22 cellular contexts compared by ENCODE assay signal in genomic region chr10:78798976-78799730, GRCh38.
"Had no signal": no experiment of that assay in that cellular context is flagged by ENCODE, and none has a peak within 500 bp of the region (broad histone marks: within the 10 kb centered on the region; RNA-seq: fewer than 3 reads in every experiment).

No MANE protein-coding gene starts in this region.

- H3K36me3 ChIP-seq: left ventricle myocardium inferior, spleen, thoracic aorta, upper lobe of right lung had no signal

- H3K27me3 ChIP-seq: hepatocyte, spleen, upper lobe of right lung had no signal

- FAIRE-seq: endometrium had no signal

- DNase-seq: activated CD4-positive, alpha-beta T cell treated with anti-CD3 and anti-CD28 coated beads, Interleukin-2, amount 10 ng/mL, durations not matched to agents 7 days and 5 days; activated CD8-positive, alpha-beta memory T cell treated with anti-CD3 and anti-CD28 coated beads, Interleukin-2, amount 10 ng/mL, durations not matched to agents 7 days and 5 days; activated CD8-positive, alpha-beta T cell treated with anti-CD3 and anti-CD28 coated beads for 36 hours; activated effector memory CD4-positive, alpha-beta T cell treated with anti-CD3 and anti-CD28 coated beads, Interleukin-2, amount 50 U/mL, for 16 hours; activated naive CD4-positive, alpha-beta T cell treated with anti-CD3 and anti-CD28 coated beads, Interleukin-2, amount 50 U/mL, for 16 hours; activated naive CD8-positive, alpha-beta T cell treated with anti-CD3 and anti-CD28 coated beads, Interleukin-2, amount 50 U/mL, for 24 hours; activated T-cell treated with anti-CD3 and anti-CD28 coated beads for 4 hours; effector CD4-positive, alpha-beta T cell; foreskin melanocyte; glutamatergic neuron; immature natural killer cell; left ventricle myocardium inferior; mammary epithelial cell; retina; spleen; stimulated activated CD4-positive, alpha-beta T cell treated with anti-CD3 and anti-CD28 coated beads, Interleukin-4, amount 100 ng/mL, for 1 hour; stimulated activated naive CD4-positive, alpha-beta T cell treated with Interleukin-2 at 50 U/mL for 16 hours; upper lobe of right lung had no signal

- H3K27ac ChIP-seq: hepatocyte, left ventricle myocardium inferior, spleen, thoracic aorta, upper lobe of right lung had no signal

- H3K4me3 ChIP-seq: hepatocyte, left ventricle myocardium inferior, spleen, thoracic aorta, upper lobe of right lung had no signal

- ATAC-seq: activated CD8-positive, alpha-beta memory T cell treated with anti-CD3 and anti-CD28 coated beads, Interleukin-2, amount 10 ng/mL, durations not matched to agents 7 days and 5 days; activated CD8-positive, alpha-beta T cell treated with anti-CD3 and anti-CD28 coated beads for 36 hours; activated naive CD8-positive, alpha-beta T cell treated with anti-CD3 and anti-CD28 coated beads, Interleukin-2, amount 50 U/mL, for 24 hours; natural killer cell treated with Interleukin-12 subunit alpha and Interleukin-12 subunit beta and Interleukin-15 and Interleukin-18, amount 100 ng/mL, for 72 hours; upper lobe of right lung had no signal

- H3K9me3 ChIP-seq: left ventricle myocardium inferior, spleen, thoracic aorta, upper lobe of right lung had no signal
